In genomic region chr22:22424956-22425355, GRCh38 we compare ENCODE assay signal across 1 cellular context.
TF ChIP-seq lines count a peak whose summit lies in the region.

No MANE protein-coding gene starts in this region.

TF ChIP-seq in HepG2, 621 proteins besides CTCF, POLR2A, EP300 and RAD21 (continued from another document):
- TF ChIP-seq HMG20A (CRISPR knock-in tag; IDR thresholded peaks at IDR 0.05; ENCODE audit: borderline replicate concordance), result no peak
- no peak for TF ChIP-seq NR1H2 (CRISPR knock-in tag; IDR thresholded peaks at IDR 0.05; ENCODE audit: borderline replicate concordance, low read depth)
- TF ChIP-seq FOSL2 (CRISPR knock-in tag; IDR thresholded peaks at IDR 0.05), result no peak
- TF ChIP-seq NBN (conservative IDR thresholded peaks at IDR 0.05), result no peak
- no peak for TF ChIP-seq ZBTB4 (CRISPR knock-in tag; IDR thresholded peaks at IDR 0.05; ENCODE audit: borderline replicate concordance)
- no peak for TF ChIP-seq THYN1 (CRISPR knock-in tag; IDR thresholded peaks at IDR 0.05; ENCODE audit: borderline replicate concordance, low read depth)
- no peak for TF ChIP-seq ZMAT5 (CRISPR knock-in tag; IDR thresholded peaks at IDR 0.05; ENCODE audit: borderline replicate concordance, low read depth)
- no peak for TF ChIP-seq ZNF205 (CRISPR knock-in tag; IDR thresholded peaks at IDR 0.05)
- no peak for TF ChIP-seq PRDM10 (CRISPR knock-in tag; IDR thresholded peaks at IDR 0.05; ENCODE audit: low read depth)
- TF ChIP-seq PRDM15 (CRISPR knock-in tag; IDR thresholded peaks at IDR 0.05), result no peak
- TF ChIP-seq RARG (CRISPR knock-in tag; IDR thresholded peaks at IDR 0.05; ENCODE audit: low read depth), result no peak
